Comparison of ENCODE assay signal across 8 cellular contexts in genomic region chr10:86758231-86759072, GRCh38. TPM values are rescaled to one million over a fixed set of nuclear protein-coding genes. Genes with fewer than 3 reads are reported as not detected.
A peak's percentile ranks its signal among the peaks of the same experiment; 100 is the strongest.
DNase-seq lines count a peak whose midpoint lies in the region; ATAC-seq and TF ChIP-seq lines count a peak whose summit lies in the region.

No MANE protein-coding gene starts in this region.

- peak overlapping the region; percentile 87 for H3K4me3 ChIP-seq in colonic mucosa

- CTCF ChIA-PET in Calu3 (lab: Charles Lee) = interaction anchor here (0.6 to 1.0 kb wide), 3 partner anchors 15 to 331 kb away, joined by 3 to 5 read pairs (median 4); no protein-coding TSS in a partner anchor

- no peaks in the 10 kb centered on the region for H3K27me3 Mint-ChIP-seq in Calu3 (ENCODE audit: unreplicated experiment)
- no peaks in the 10 kb centered on the region for H3K27me3 Mint-ChIP-seq in neural crest cell (ENCODE audit: low read depth)

- H3K27me3 ChIP-seq in colonic mucosa = no peaks in the 10 kb centered on the region

- peak overlapping the region in 1 of 2 donors; percentile 90 for H3K9ac ChIP-seq in colonic mucosa (ENCODE audit: low read depth in 2 of 2, low read length in 2 of 2)

- H3K4me1 ChIP-seq in colonic mucosa = peaks cover 4% of the 10 kb centered on the region

- H3K27ac Mint-ChIP-seq in Calu3 (ENCODE audit: unreplicated experiment) = peak overlapping the region; percentile 45
- peak overlapping the region; percentile 84 for H3K27ac Mint-ChIP-seq in neural crest cell (ENCODE audit: unreplicated experiment)

- H3K27ac ChIP-seq in colonic mucosa = peak overlapping the region; percentile 20

- TF ChIP-seq CTCF in Calu3 (IDR thresholded peaks at IDR 0.05; ENCODE audit: unreplicated experiment) (no peak), colonic mucosa (IDR thresholded peaks at IDR 0.05) (no peak), neural crest cell (conservative IDR thresholded peaks at IDR 0.05) (no peak)

- H3K4me3 Mint-ChIP-seq in Calu3 (ENCODE audit: low read depth, unreplicated experiment) = peak overlapping the region; percentile 91
- H3K4me3 Mint-ChIP-seq in neural crest cell = peak overlapping the region; percentile 98

- H3K36me3 Mint-ChIP-seq in Calu3 (ENCODE audit: insufficient read depth, unreplicated experiment) (peaks cover 29% of the 10 kb centered on the region), neural crest cell (ENCODE audit: low read depth) (peaks cover 9% of the 10 kb centered on the region)

- H3K9me3 Mint-ChIP-seq in Calu3 (ENCODE audit: low read depth, unreplicated experiment) (no peaks in the 10 kb centered on the region), neural crest cell (peaks cover 2% of the 10 kb centered on the region)

- DNase-seq in Calu3 (no peak), NAMALWA (ENCODE audit: low spot score) (peak; percentile 22), colonic mucosa (no peak), neural crest cell (ENCODE audit: low read depth, low spot score) (no peak), COR-L47 (lab: John Stamatoyannopoulos, UW) (no peak)
- no peak for DNase-seq in stimulated activated CD4-positive, alpha-beta T cell treated with anti-CD3 and anti-CD28 coated beads, Interleukin-4, amount 100 ng/mL, for 24 hours

- no peak for ATAC-seq in HG03095 (IDR thresholded peaks at IDR 0.05; ENCODE audit: unreplicated experiment)
- no peak for ATAC-seq in GM19328 (IDR thresholded peaks at IDR 0.05; ENCODE audit: unreplicated experiment)

- H3K9me3 ChIP-seq in colonic mucosa = no peaks in the 10 kb centered on the region

- no TSS peak for BruUV-seq in Calu3 (replicated peaks; lab: Mats Ljungman, UMichigan)

- H3K4me1 Mint-ChIP-seq in Calu3 (ENCODE audit: low read depth, unreplicated experiment) (peaks cover 37% of the 10 kb centered on the region), neural crest cell (peaks cover 61% of the 10 kb centered on the region)

- no peaks in the 10 kb centered on the region for H3K36me3 ChIP-seq in colonic mucosa

- intact Hi-C loops in Calu3 (cut with micrococcal nuclease; ENCODE audit: unreplicated experiment) (no loop called here), colonic mucosa (cut with DNase I) (no loop called here)

RNA-seq across cellular contexts. Expression of gene BMPR1A, which starts 2.0 kb away (rescaled TPM):
- total RNA-seq in Calu3 (2022) (15.7 and 21.4 TPM in 2 replicates), colonic mucosa (10 to 100 TPM; 37.4 to 50.9 TPM), neural crest cell (77.9 and 78.6 TPM in 2 replicates)
